Comparison of ENCODE assay signal across 1 cellular context in genomic region chr20:63974402-63975200, GRCh38.
TF ChIP-seq lines count a peak whose summit lies in the region.

No MANE protein-coding gene starts in this region.

TF ChIP-seq in IMR-90, 13 proteins besides CTCF, POLR2A, EP300 and RAD21:
- TF ChIP-seq NFE2L2 (IDR thresholded peaks at IDR 0.05; ENCODE audit: low read depth, low read length) = peak; percentile 21; the same call in 1 of the 2 replicates
- TF ChIP-seq SMC3 (IDR thresholded peaks at IDR 0.05; ENCODE audit: low read depth, low read length) = no peak
- peak; percentile 71 for TF ChIP-seq RCOR1 (IDR thresholded peaks at IDR 0.05; ENCODE audit: insufficient replicate concordance, low read length)
- peak; percentile 93 for TF ChIP-seq USF2 (IDR thresholded peaks at IDR 0.05; ENCODE audit: low read depth, low read length)
- TF ChIP-seq CEBPB (IDR thresholded peaks at IDR 0.05; ENCODE audit: low read depth, low read length) = no peak
- TF ChIP-seq CHD1 (IDR thresholded peaks at IDR 0.05; ENCODE audit: low read depth, low read length) = no peak
- no peak for TF ChIP-seq MAFK (IDR thresholded peaks at IDR 0.05; ENCODE audit: low read depth, low read length)
- no peak for TF ChIP-seq MXI1 (IDR thresholded peaks at IDR 0.05; ENCODE audit: borderline replicate concordance, low read depth, low read length)
- TF ChIP-seq MAZ (IDR thresholded peaks at IDR 0.05; ENCODE audit: borderline replicate concordance, low read depth, low read length) = no peak
- TF ChIP-seq FOS (IDR thresholded peaks at IDR 0.05; ENCODE audit: low read depth, low read length) = peak; percentile 62
- TF ChIP-seq RFX5 (IDR thresholded peaks at IDR 0.05; ENCODE audit: low read depth, low read length) = no peak
- TF ChIP-seq ELK1 (IDR thresholded peaks at IDR 0.05; ENCODE audit: borderline replicate concordance, low read depth, low read length) = no peak
- TF ChIP-seq BHLHE40 (IDR thresholded peaks at IDR 0.05; ENCODE audit: low read depth, low read length) = peak; percentile 92
